ENCODE assay signal across 16 cellular contexts in genomic region chr3:184428561-184429175, GRCh38. TPM values are rescaled to one million over a fixed set of nuclear protein-coding genes. Genes with fewer than 3 reads are reported as not detected.
DNase-seq lines count a peak whose midpoint lies in the region; ATAC-seq, FAIRE-seq and TF ChIP-seq lines count a peak whose summit lies in the region.
"Had no signal": no experiment of that assay in that cellular context is flagged by ENCODE, and none has a peak within 500 bp of the region (broad histone marks: within the 10 kb centered on the region; RNA-seq: fewer than 3 reads in every experiment).

No MANE protein-coding gene starts in this region.

- H3K4me3 Mint-ChIP-seq in astrocyte (ENCODE audit: unreplicated experiment) = no peak overlapping the region
- H3K4me3 Mint-ChIP-seq in stimulated activated effector memory CD8-positive, alpha-beta T cell treated with anti-CD3 and anti-CD28 coated beads, Interleukin-12 subunit alpha, Interleukin-12 subunit beta, amount 100 ng/mL, for 72 hours = no peak overlapping the region

- no peak overlapping the region for H3K27ac Mint-ChIP-seq in astrocyte (ENCODE audit: unreplicated experiment)
- H3K27ac Mint-ChIP-seq in stimulated activated effector memory CD8-positive, alpha-beta T cell treated with anti-CD3 and anti-CD28 coated beads, Interleukin-12 subunit alpha, Interleukin-12 subunit beta, amount 100 ng/mL, for 72 hours = no peak overlapping the region

- H3K36me3 ChIP-seq in astrocyte (ENCODE audit: insufficient read depth, low read length) = no peaks in the 10 kb centered on the region

- no peak for ATAC-seq in stimulated activated effector memory CD8-positive, alpha-beta T cell treated with anti-CD3 and anti-CD28 coated beads, Interleukin-12 subunit alpha, Interleukin-12 subunit beta, amount 100 ng/mL, for 72 hours
- no peak for ATAC-seq in GM19023 (IDR thresholded peaks at IDR 0.05; ENCODE audit: unreplicated experiment)
- ATAC-seq: HepG2 had no signal

- H3K4me1 Mint-ChIP-seq in astrocyte (ENCODE audit: low read depth, unreplicated experiment) = peaks cover 1% of the 10 kb centered on the region
- no peaks in the 10 kb centered on the region for H3K4me1 Mint-ChIP-seq in stimulated activated effector memory CD8-positive, alpha-beta T cell treated with anti-CD3 and anti-CD28 coated beads, Interleukin-12 subunit alpha, Interleukin-12 subunit beta, amount 100 ng/mL, for 72 hours

- H3K4me3 ChIP-seq in astrocyte (ENCODE audit: insufficient read depth, low read depth, low read length) = no peak overlapping the region

- DNase-seq in NCI-H2227 (lab: John Stamatoyannopoulos, UW; ENCODE audit: unreplicated experiment) = peak; percentile 24
- DNase-seq in NCI-H2227 treated with DMSO at 0.1 percent for 48 hours (lab: John Stamatoyannopoulos, UW) = no peak
- DNase-seq in astrocyte (ENCODE audit: low read depth) = peak; percentile 93
- DNase-seq in hippocampal formation (lab: John Stamatoyannopoulos, UW) = peak; percentile 43 to 44
- peak; percentile 71 for DNase-seq in superior temporal gyrus (ENCODE audit: extremely low spot score)
- DNase-seq in stimulated activated effector memory CD8-positive, alpha-beta T cell treated with anti-CD3 and anti-CD28 coated beads, Interleukin-12 subunit alpha, Interleukin-12 subunit beta, amount 100 ng/mL, for 72 hours (ENCODE audit: low spot score in 2 of 2) = no peak
- no peak for DNase-seq in stimulated activated CD4-positive, alpha-beta T cell treated with anti-CD3 and anti-CD28 coated beads, Interleukin-15, amount 100 ng/mL, for 24 hours
- DNase-seq: activated gamma-delta T cell; central memory CD4-positive, alpha-beta T cell; NCI-H2107; SK-N-SH; stimulated activated CD4-positive, alpha-beta T cell treated with anti-CD3 and anti-CD28 coated beads, Interleukin-1b, Interleukin-23, amount 100 ng/mL, for 48 hours; stimulated activated CD8-positive, alpha-beta memory T cell treated with anti-CD3 and anti-CD28 coated beads, Interleukin-4, amount 100 ng/mL, for 48 hours had no signal

- H3K9me3 ChIP-seq in astrocyte (ENCODE audit: insufficient read depth, low read depth, low read length) = no peaks in the 10 kb centered on the region
- H3K9me3 ChIP-seq: SK-N-SH had no signal

- H3K79me2 ChIP-seq in astrocyte (ENCODE audit: insufficient read depth, low read length) = no peaks in the 10 kb centered on the region

- H3K4me1 ChIP-seq in astrocyte (ENCODE audit: insufficient read depth, low read length) = peaks cover 3% of the 10 kb centered on the region

- H3K4me2 ChIP-seq in astrocyte (ENCODE audit: low read length) = no peak overlapping the region
- H3K4me2 ChIP-seq: SK-N-SH had no signal

- H3K9me3 Mint-ChIP-seq in astrocyte (ENCODE audit: unreplicated experiment) = peaks cover 6% of the 10 kb centered on the region
- H3K9me3 Mint-ChIP-seq in stimulated activated effector memory CD8-positive, alpha-beta T cell treated with anti-CD3 and anti-CD28 coated beads, Interleukin-12 subunit alpha, Interleukin-12 subunit beta, amount 100 ng/mL, for 72 hours = no peaks in the 10 kb centered on the region

- FAIRE-seq in astrocyte (lab: Jason Lieb, UNC) = no peak
- FAIRE-seq: HepG2 had no signal

- H3K27me3 Mint-ChIP-seq in astrocyte (ENCODE audit: low read depth, unreplicated experiment) = peaks cover 8% of the 10 kb centered on the region

- no peaks in the 10 kb centered on the region for H3K36me3 Mint-ChIP-seq in astrocyte (ENCODE audit: low read depth, unreplicated experiment)
- H3K36me3 Mint-ChIP-seq in stimulated activated effector memory CD8-positive, alpha-beta T cell treated with anti-CD3 and anti-CD28 coated beads, Interleukin-12 subunit alpha, Interleukin-12 subunit beta, amount 100 ng/mL, for 72 hours = no peaks in the 10 kb centered on the region

- no peaks in the 10 kb centered on the region for H3K27me3 ChIP-seq in astrocyte (ENCODE audit: insufficient read depth, low read length)

- TF ChIP-seq CTCF in astrocyte (IDR thresholded peaks at IDR 0.05; ENCODE audit: insufficient read depth, low read depth, low read length) = no peak

- H4K20me1 ChIP-seq in astrocyte (ENCODE audit: insufficient read depth, low read length) = no peaks in the 10 kb centered on the region

- H3K9ac ChIP-seq in astrocyte (ENCODE audit: low read length) = peak overlapping the region; percentile 13
- H3K9ac ChIP-seq: SK-N-SH had no signal

- no peak overlapping the region for H2AFZ ChIP-seq in astrocyte (ENCODE audit: low read depth, low read length)

- peak overlapping the region; percentile 5 for H3K27ac ChIP-seq in astrocyte (ENCODE audit: low read depth, low read length)

RNA-seq across cellular contexts. Expression of gene CHRD, which starts 48.8 kb away (rescaled TPM):
- total RNA-seq in astrocyte = 3.4 and 5.6 TPM in 2 replicates

RNA-seq across cellular contexts. Expression of gene THPO, which starts 50.7 kb away (rescaled TPM):
- total RNA-seq in astrocyte = 0.25 and 0.46 TPM in 2 replicates
- total RNA-seq: A673 had no signal

Comparison
In these comparisons a context has a peak if more than half of its experiments do, and no peak if none do; other contexts are left out.
1. DNase-seq: peak in NCI-H2227 (single experiment), astrocyte (single experiment), hippocampal formation (2 of 2) and superior temporal gyrus (single experiment); none in NCI-H2227 treated with DMSO at 0.1 percent for 48 hours (single experiment), stimulated activated effector memory CD8-positive, alpha-beta T cell treated with anti-CD3 and anti-CD28 coated beads, Interleukin-12 subunit alpha, Interleukin-12 subunit beta, amount 100 ng/mL, for 72 hours (0 of 2) and stimulated activated CD4-positive, alpha-beta T cell treated with anti-CD3 and anti-CD28 coated beads, Interleukin-15, amount 100 ng/mL, for 24 hours (single experiment).